7 cellular contexts compared by ENCODE assay signal in genomic region chr13:98480915-98481510, GRCh38.
DNase-seq lines count a peak whose midpoint lies in the region; ATAC-seq and TF ChIP-seq lines count a peak whose summit lies in the region.

No MANE protein-coding gene starts in this region.

- no peaks in the 10 kb centered on the region for H3K27me3 Mint-ChIP-seq in activated T-helper 1 cell treated with anti-CD3 and anti-CD28 coated beads, Interleukin-12 subunit alpha, Interleukin-12 subunit beta, Interleukin-2, Interleukin-4 antibody, amounts not matched to agents 30 ng/mL and 10 ng/mL and 1 ng/mL, durations not matched to agents 14 hours and 24 hours and 36 hours (ENCODE audit: insufficient read depth)
- H3K27me3 Mint-ChIP-seq in osteocyte (ENCODE audit: unreplicated experiment) (no peaks in the 10 kb centered on the region), MCF 10A (ENCODE audit: insufficient read depth, unreplicated experiment) (no peaks in the 10 kb centered on the region)

- H3K27ac Mint-ChIP-seq in activated T-helper 1 cell treated with anti-CD3 and anti-CD28 coated beads, Interleukin-12 subunit alpha, Interleukin-12 subunit beta, Interleukin-2, Interleukin-4 antibody, amounts not matched to agents 30 ng/mL and 10 ng/mL and 1 ng/mL, durations not matched to agents 14 hours and 24 hours and 36 hours: peak overlapping the region; percentile 77
- H3K27ac Mint-ChIP-seq in osteocyte (ENCODE audit: unreplicated experiment) (peak overlapping the region; percentile 74), MCF 10A (ENCODE audit: low read depth, unreplicated experiment) (no peak overlapping the region)

- H3K4me3 Mint-ChIP-seq in activated T-helper 1 cell treated with anti-CD3 and anti-CD28 coated beads, Interleukin-12 subunit alpha, Interleukin-12 subunit beta, Interleukin-2, Interleukin-4 antibody, amounts not matched to agents 30 ng/mL and 10 ng/mL and 1 ng/mL, durations not matched to agents 14 hours and 24 hours and 36 hours: no peak overlapping the region
- H3K4me3 Mint-ChIP-seq in osteocyte (ENCODE audit: unreplicated experiment) (no peak overlapping the region), MCF 10A (ENCODE audit: unreplicated experiment) (no peak overlapping the region)

- no peak for DNase-seq in activated T-helper 1 cell treated with anti-CD3 and anti-CD28 coated beads, Interleukin-12 subunit alpha, Interleukin-12 subunit beta, Interleukin-2, Interleukin-4 antibody, amounts not matched to agents 30 ng/mL and 10 ng/mL and 1 ng/mL, durations not matched to agents 14 hours and 24 hours and 36 hours (ENCODE audit: low spot score)
- no peak for DNase-seq in osteocyte (ENCODE audit: extremely low spot score, unreplicated experiment)
- DNase-seq in MCF 10A (ENCODE audit: unreplicated experiment): no peak
- no peak for DNase-seq in NCI-H1436 (lab: John Stamatoyannopoulos, UW)

- TF ChIP-seq CTCF in osteocyte (IDR thresholded peaks at IDR 0.05) (no peak), MCF 10A (IDR thresholded peaks at IDR 0.05; ENCODE audit: unreplicated experiment) (no peak)

- POLR2A ChIA-PET in MCF 10A (lab: Yijun Ruan, JAX): interaction anchor here (4.8 kb wide), 1 partner anchor 28 kb away, joined by 79 read pairs; no protein-coding TSS in a partner anchor

- CTCF ChIA-PET in MCF 10A (lab: Yijun Ruan, JAX): interaction anchor here (0.6 to 7.4 kb wide), 7 partner anchors 8 to 172 kb away, joined by 3 to 71 read pairs (median 4); no protein-coding TSS in a partner anchor

- no TSS peak for BruUV-seq in MCF 10A (replicated peaks; lab: Mats Ljungman, UMichigan)

- H3K9me3 Mint-ChIP-seq in activated T-helper 1 cell treated with anti-CD3 and anti-CD28 coated beads, Interleukin-12 subunit alpha, Interleukin-12 subunit beta, Interleukin-2, Interleukin-4 antibody, amounts not matched to agents 30 ng/mL and 10 ng/mL and 1 ng/mL, durations not matched to agents 14 hours and 24 hours and 36 hours: no peaks in the 10 kb centered on the region
- H3K9me3 Mint-ChIP-seq in osteocyte (ENCODE audit: unreplicated experiment) (no peaks in the 10 kb centered on the region), MCF 10A (ENCODE audit: unreplicated experiment) (no peaks in the 10 kb centered on the region)

- peaks cover 32% of the 10 kb centered on the region for H3K36me3 Mint-ChIP-seq in activated T-helper 1 cell treated with anti-CD3 and anti-CD28 coated beads, Interleukin-12 subunit alpha, Interleukin-12 subunit beta, Interleukin-2, Interleukin-4 antibody, amounts not matched to agents 30 ng/mL and 10 ng/mL and 1 ng/mL, durations not matched to agents 14 hours and 24 hours and 36 hours (ENCODE audit: low read depth)
- H3K36me3 Mint-ChIP-seq in osteocyte (ENCODE audit: unreplicated experiment) (peaks cover 18% of the 10 kb centered on the region), MCF 10A (ENCODE audit: insufficient read depth, unreplicated experiment) (peaks cover 42% of the 10 kb centered on the region)

- H3K4me1 Mint-ChIP-seq in activated T-helper 1 cell treated with anti-CD3 and anti-CD28 coated beads, Interleukin-12 subunit alpha, Interleukin-12 subunit beta, Interleukin-2, Interleukin-4 antibody, amounts not matched to agents 30 ng/mL and 10 ng/mL and 1 ng/mL, durations not matched to agents 14 hours and 24 hours and 36 hours (ENCODE audit: low read depth): peaks cover 74% of the 10 kb centered on the region
- H3K4me1 Mint-ChIP-seq in osteocyte (ENCODE audit: unreplicated experiment) (peaks cover 80% of the 10 kb centered on the region), MCF 10A (ENCODE audit: insufficient read depth, unreplicated experiment) (peaks cover 57% of the 10 kb centered on the region)

- ATAC-seq in GM18909 (IDR thresholded peaks at IDR 0.05; ENCODE audit: poor library complexity, unreplicated experiment) (peak; percentile 25), HG03280 (IDR thresholded peaks at IDR 0.05; ENCODE audit: unreplicated experiment) (peak; percentile 50), GM18511 (IDR thresholded peaks at IDR 0.05; ENCODE audit: unreplicated experiment) (no peak)

- intact Hi-C loops in activated T-helper 1 cell treated with anti-CD3 and anti-CD28 coated beads, Interleukin-12 subunit alpha, Interleukin-12 subunit beta, Interleukin-2, Interleukin-4 antibody, amounts not matched to agents 30 ng/mL and 10 ng/mL and 1 ng/mL, durations not matched to agents 14 hours and 24 hours and 36 hours (cut with micrococcal nuclease): no loop called here
- intact Hi-C loops in MCF 10A (cut with micrococcal nuclease): loop anchor here (10.0 kb wide), 1 partner anchor 174 kb away; no protein-coding TSS in a partner anchor
